Comparison of ENCODE assay signal across 1 cellular context in genomic region chr12:4538207-4539160, GRCh38.
TF ChIP-seq lines count a peak whose summit lies in the region.

A gene with protein sequence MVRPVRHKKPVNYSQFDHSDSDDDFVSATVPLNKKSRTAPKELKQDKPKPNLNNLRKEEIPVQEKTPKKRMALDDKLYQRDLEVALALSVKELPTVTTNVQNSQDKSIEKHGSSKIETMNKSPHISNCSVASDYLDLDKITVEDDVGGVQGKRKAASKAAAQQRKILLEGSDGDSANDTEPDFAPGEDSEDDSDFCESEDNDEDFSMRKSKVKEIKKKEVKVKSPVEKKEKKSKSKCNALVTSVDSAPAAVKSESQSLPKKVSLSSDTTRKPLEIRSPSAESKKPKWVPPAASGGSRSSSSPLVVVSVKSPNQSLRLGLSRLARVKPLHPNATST (plus strand): TSS chr12:4538890. CDS start chr12:4538940, 50 bp downstream.

TF ChIP-seq in HepG2, 621 proteins besides CTCF, POLR2A, EP300 and RAD21 (continued from another document and continues in another):
- TF ChIP-seq ZXDC (CRISPR knock-in tag; IDR thresholded peaks at IDR 0.05), result no peak
- TF ChIP-seq CEBPZ (IDR thresholded peaks at IDR 0.05; ENCODE audit: low read length), result no peak
- no peak for TF ChIP-seq BORCS8-MEF2B (CRISPR knock-in tag; IDR thresholded peaks at IDR 0.05)
- TF ChIP-seq SRSF9 (IDR thresholded peaks at IDR 0.05; ENCODE audit: borderline replicate concordance, insufficient read depth, low read depth, low read length, poor library complexity, severe bottlenecking), result no peak
- no peak for TF ChIP-seq ZNF20 (CRISPR knock-in tag; IDR thresholded peaks at IDR 0.05)
- TF ChIP-seq POGZ (CRISPR knock-in tag; IDR thresholded peaks at IDR 0.05), result peak; percentile 83
- no peak for TF ChIP-seq ZNF839 (CRISPR knock-in tag; IDR thresholded peaks at IDR 0.05; ENCODE audit: borderline replicate concordance)
- TF ChIP-seq BCL3 (CRISPR knock-in tag; IDR thresholded peaks at IDR 0.05), result no peak
- TF ChIP-seq, protein P1, sequence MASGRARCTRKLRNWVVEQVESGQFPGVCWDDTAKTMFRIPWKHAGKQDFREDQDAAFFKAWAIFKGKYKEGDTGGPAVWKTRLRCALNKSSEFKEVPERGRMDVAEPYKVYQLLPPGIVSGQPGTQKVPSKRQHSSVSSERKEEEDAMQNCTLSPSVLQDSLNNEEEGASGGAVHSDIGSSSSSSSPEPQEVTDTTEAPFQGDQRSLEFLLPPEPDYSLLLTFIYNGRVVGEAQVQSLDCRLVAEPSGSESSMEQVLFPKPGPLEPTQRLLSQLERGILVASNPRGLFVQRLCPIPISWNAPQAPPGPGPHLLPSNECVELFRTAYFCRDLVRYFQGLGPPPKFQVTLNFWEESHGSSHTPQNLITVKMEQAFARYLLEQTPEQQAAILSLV (CRISPR knock-in tag; IDR thresholded peaks at IDR 0.05; ENCODE audit: borderline replicate concordance), result no peak
- peak; percentile 66 for TF ChIP-seq POLR2AphosphoS5 (IDR thresholded peaks at IDR 0.05; ENCODE audit: low read depth, low read length)
- no peak for TF ChIP-seq ZBTB37 (CRISPR knock-in tag; IDR thresholded peaks at IDR 0.05)
- 0 out of 2 replicates have a peak, but pooled peaks have one; percentile 53 for TF ChIP-seq ZNF142 (CRISPR knock-in tag; IDR thresholded peaks at IDR 0.05)
- TF ChIP-seq CBFB (CRISPR knock-in tag; IDR thresholded peaks at IDR 0.05), result peak; percentile 57; the same call in 1 of the 2 replicates
- no peak for TF ChIP-seq ZBTB43 (CRISPR knock-in tag; conservative IDR thresholded peaks at IDR 0.05)
- TF ChIP-seq TBP (CRISPR knock-in tag; IDR thresholded peaks at IDR 0.05), result no peak
- TF ChIP-seq, protein P2, sequence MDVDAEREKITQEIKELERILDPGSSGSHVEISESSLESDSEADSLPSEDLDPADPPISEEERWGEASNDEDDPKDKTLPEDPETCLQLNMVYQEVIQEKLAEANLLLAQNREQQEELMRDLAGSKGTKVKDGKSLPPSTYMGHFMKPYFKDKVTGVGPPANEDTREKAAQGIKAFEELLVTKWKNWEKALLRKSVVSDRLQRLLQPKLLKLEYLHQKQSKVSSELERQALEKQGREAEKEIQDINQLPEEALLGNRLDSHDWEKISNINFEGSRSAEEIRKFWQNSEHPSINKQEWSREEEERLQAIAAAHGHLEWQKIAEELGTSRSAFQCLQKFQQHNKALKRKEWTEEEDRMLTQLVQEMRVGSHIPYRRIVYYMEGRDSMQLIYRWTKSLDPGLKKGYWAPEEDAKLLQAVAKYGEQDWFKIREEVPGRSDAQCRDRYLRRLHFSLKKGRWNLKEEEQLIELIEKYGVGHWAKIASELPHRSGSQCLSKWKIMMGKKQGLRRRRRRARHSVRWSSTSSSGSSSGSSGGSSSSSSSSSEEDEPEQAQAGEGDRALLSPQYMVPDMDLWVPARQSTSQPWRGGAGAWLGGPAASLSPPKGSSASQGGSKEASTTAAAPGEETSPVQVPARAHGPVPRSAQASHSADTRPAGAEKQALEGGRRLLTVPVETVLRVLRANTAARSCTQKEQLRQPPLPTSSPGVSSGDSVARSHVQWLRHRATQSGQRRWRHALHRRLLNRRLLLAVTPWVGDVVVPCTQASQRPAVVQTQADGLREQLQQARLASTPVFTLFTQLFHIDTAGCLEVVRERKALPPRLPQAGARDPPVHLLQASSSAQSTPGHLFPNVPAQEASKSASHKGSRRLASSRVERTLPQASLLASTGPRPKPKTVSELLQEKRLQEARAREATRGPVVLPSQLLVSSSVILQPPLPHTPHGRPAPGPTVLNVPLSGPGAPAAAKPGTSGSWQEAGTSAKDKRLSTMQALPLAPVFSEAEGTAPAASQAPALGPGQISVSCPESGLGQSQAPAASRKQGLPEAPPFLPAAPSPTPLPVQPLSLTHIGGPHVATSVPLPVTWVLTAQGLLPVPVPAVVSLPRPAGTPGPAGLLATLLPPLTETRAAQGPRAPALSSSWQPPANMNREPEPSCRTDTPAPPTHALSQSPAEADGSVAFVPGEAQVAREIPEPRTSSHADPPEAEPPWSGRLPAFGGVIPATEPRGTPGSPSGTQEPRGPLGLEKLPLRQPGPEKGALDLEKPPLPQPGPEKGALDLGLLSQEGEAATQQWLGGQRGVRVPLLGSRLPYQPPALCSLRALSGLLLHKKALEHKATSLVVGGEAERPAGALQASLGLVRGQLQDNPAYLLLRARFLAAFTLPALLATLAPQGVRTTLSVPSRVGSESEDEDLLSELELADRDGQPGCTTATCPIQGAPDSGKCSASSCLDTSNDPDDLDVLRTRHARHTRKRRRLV (CRISPR knock-in tag; IDR thresholded peaks at IDR 0.05), result no peak
- no peak for TF ChIP-seq XBP1 (CRISPR knock-in tag; IDR thresholded peaks at IDR 0.05)
- no peak for TF ChIP-seq SP1 (IDR thresholded peaks at IDR 0.05)
- TF ChIP-seq SP1 (CRISPR knock-in tag; IDR thresholded peaks at IDR 0.05), result peak; percentile 75
- no peak for TF ChIP-seq CBX1 (IDR thresholded peaks at IDR 0.05; ENCODE audit: low read depth)
- no peak for TF ChIP-seq ELK4 (CRISPR knock-in tag; IDR thresholded peaks at IDR 0.05; ENCODE audit: borderline replicate concordance)
- TF ChIP-seq DNMT3B (CRISPR knock-in tag; conservative IDR thresholded peaks at IDR 0.05), result no peak
- no peak for TF ChIP-seq ZNF703 (CRISPR knock-in tag; IDR thresholded peaks at IDR 0.05; ENCODE audit: borderline replicate concordance)
- TF ChIP-seq NAIF1 (CRISPR knock-in tag; IDR thresholded peaks at IDR 0.05; ENCODE audit: borderline replicate concordance), result 0 out of 2 replicates have a peak, but pooled peaks have one; percentile 43
- TF ChIP-seq MBD4 (IDR thresholded peaks at IDR 0.05; ENCODE audit: borderline replicate concordance, low read length), result no peak
- no peak for TF ChIP-seq CENPBD1 (CRISPR knock-in tag; IDR thresholded peaks at IDR 0.05; ENCODE audit: borderline replicate concordance, low read depth)
